8 cellular contexts compared by ENCODE assay signal in the genomic region with DNA sequence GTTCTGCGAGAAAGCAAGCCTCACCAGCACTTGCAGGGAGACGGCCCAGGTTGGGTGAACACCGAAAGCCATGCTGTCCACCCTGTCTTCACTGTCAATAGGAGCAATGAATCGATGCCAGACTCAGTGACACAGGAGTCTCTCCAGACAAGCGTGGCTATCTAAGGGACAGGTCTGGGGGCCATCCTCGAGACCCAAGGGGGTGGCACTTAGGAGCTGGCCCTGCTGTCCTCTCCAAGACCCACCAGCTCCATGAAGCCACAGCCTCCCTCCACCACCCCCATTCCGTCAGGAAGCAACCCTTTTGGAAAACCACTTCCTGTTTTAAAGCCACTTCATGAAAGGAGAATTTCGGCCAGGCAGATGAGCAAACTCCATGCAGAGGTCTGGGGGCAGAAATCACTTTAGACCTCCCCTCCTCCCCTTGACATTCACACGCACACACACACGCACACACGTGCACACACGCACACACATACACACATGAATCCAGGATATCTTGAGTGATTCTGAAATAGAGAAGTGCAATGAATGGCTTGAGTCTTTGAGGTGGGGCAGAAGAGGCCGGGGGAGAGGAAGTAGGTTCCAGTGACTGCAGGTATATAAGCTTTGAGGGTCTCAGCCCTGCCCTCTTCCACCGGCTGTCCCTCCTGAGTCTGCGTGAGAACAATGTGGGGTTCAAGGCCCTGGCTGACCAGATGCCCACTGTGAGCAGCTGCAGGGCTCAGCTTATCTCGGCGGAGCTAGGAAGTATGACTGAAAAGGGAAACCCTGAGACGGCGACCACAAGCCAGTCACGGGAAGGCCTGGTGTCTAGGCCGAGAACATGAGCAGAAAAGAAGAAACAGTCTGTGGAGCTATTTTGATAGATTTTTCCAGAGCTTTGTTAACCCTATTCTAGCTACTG. TPM values are rescaled to one million over a fixed set of nuclear protein-coding genes. Genes with fewer than 3 reads are reported as not detected.
DNase-seq lines count a peak whose midpoint lies in the region; FAIRE-seq and TF ChIP-seq lines count a peak whose summit lies in the region.

No MANE protein-coding gene starts in this region.

- peaks cover 34% of the 10 kb centered on the region for H3K36me3 ChIP-seq in thymus (ENCODE audit: control insufficient read depth, insufficient read depth)

- H3K27me3 Mint-ChIP-seq in HFFc6 (ENCODE audit: insufficient read depth): peaks cover 3% of the 10 kb centered on the region; the same call in 1 of the 2 replicates

- TF ChIP-seq CTCF in HFFc6 (IDR thresholded peaks at IDR 0.05): no peak

- H3K4me1 ChIP-seq in thymus (ENCODE audit: control insufficient read depth, insufficient read depth, low read length): peaks cover 29% of the 10 kb centered on the region

- no peaks in the 10 kb centered on the region for H3K27me3 ChIP-seq in thymus (ENCODE audit: control insufficient read depth, insufficient read depth)

- no peak for FAIRE-seq in GM12892 (lab: Jason Lieb, UNC)

- no peak for TF ChIP-seq POLR2A in GM12892 (IDR thresholded peaks at IDR 0.05; ENCODE audit: low read depth, low read length)

- H3K27ac Mint-ChIP-seq in HFFc6: peak overlapping the region; percentile 74

- peak overlapping the region; percentile 7 for H3K4me3 Mint-ChIP-seq in HFFc6

- 29% methylated on average over 21 of the region's 21 CpGs for WGBS in thymus

- H3K9me3 ChIP-seq in thymus (ENCODE audit: control insufficient read depth): no peaks in the 10 kb centered on the region

- no peaks in the 10 kb centered on the region for H3K9me3 Mint-ChIP-seq in HFFc6

- peak overlapping the region; percentile 92 for H3K27ac ChIP-seq in thymus (ENCODE audit: low read depth)

- H3K36me3 Mint-ChIP-seq in HFFc6 (ENCODE audit: low read depth): peaks cover 15% of the 10 kb centered on the region

- H3K4me1 Mint-ChIP-seq in HFFc6 (ENCODE audit: low read depth): peaks cover 60% of the 10 kb centered on the region

- H3K4me3 ChIP-seq in thymus (ENCODE audit: low read length): no peak overlapping the region

- DNase-seq in GM12892 (ENCODE audit: insufficient read length): peak; percentile 50
- peak; percentile 11 for DNase-seq in HFFc6
- DNase-seq in NAMALWA (ENCODE audit: low spot score): peak; percentile 64
- DNase-seq in activated T-cell treated with anti-CD3 and anti-CD28 coated beads, Interleukin-2, amount 50 U/mL, for 48 hours: peak; percentile 81 to 83
- peak; percentile 37 for DNase-seq in kidney tubule cell (ENCODE audit: low spot score)
- no peak for DNase-seq in globus pallidus (ENCODE audit: low spot score)
- DNase-seq in NCI-H128 (lab: John Stamatoyannopoulos, UW; ENCODE audit: unreplicated experiment): no peak

RNA-seq across cellular contexts. Expression of a gene that starts 25.0 kb away (rescaled TPM):
- polyA plus RNA-seq in GM12892 (2012; ENCODE audit: missing spikeins): 313 TPM
- 10 to 100 TPM; 52.6 to 76.4 (median 71.3) TPM for total RNA-seq in HFFc6 (2021; fragmentation: NEBNext Ultra II Directional; extraction: Animal tissue kit (Norgen Biotek cat#: 25700))
- polyA plus RNA-seq in thymus: 304 TPM

Comparison
In these comparisons a context has a peak if more than half of its experiments do, and no peak if none do; other contexts are left out.
1. DNase-seq: peak in GM12892 (single experiment), HFFc6 (single experiment), NAMALWA (single experiment), activated T-cell treated with anti-CD3 and anti-CD28 coated beads, Interleukin-2, amount 50 U/mL, for 48 hours (2 of 2) and kidney tubule cell (single experiment); none in globus pallidus (single experiment) and NCI-H128 (single experiment).